ENCODE assay signal across 8 cellular contexts in the genomic region with DNA sequence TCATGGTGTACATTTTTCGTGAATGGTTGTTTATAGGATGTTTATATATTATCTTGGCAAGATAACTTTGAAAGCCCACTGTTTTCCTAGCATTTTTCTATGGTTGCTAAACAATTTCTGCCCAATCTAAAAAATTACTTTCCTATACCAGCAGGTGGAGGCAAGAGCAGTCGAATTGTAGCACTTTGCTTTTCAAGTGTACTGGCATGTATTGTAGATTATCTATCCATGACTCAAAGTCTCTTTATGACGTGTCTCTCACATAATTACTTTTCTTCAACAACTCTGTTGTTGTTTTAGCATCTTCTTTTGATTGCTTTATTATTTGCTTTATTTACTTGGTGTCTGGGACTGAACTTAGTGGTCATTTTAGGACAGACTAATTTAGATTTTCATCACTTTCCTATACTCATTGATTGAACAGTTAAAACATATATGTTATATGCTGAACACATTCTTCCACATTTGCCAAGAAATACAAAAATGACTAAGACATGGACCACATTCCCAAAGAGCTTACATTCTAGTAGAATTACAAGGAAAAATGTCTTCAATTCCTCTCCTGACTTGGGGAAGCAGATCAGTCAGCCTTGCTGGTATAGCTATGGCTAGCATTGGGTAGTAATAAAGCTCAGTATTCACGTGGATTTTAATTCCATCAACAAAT. TPM values are rescaled to one million over a fixed set of nuclear protein-coding genes. Genes with fewer than 3 reads are reported as not detected.
DNase-seq lines count a peak whose midpoint lies in the region; ATAC-seq and TF ChIP-seq lines count a peak whose summit lies in the region.

No MANE protein-coding gene starts in this region.

- DNase-seq in NCI-H82 (lab: John Stamatoyannopoulos, UW) (peak; percentile 13), NCI-H82 treated with DMSO at 0.1 percent for 48 hours (lab: John Stamatoyannopoulos, UW; ENCODE audit: unreplicated experiment) (no peak), GM20000 (ENCODE audit: low spot score) (peak; percentile 52), endothelial cell (ENCODE audit: low spot score) (peak; percentile 18), osteoblast (ENCODE audit: insufficient read length, low spot score, missing footprints) (peak; percentile 73), NCI-H2107 (lab: John Stamatoyannopoulos, UW) (no peak)

- peaks cover 9% of the 10 kb centered on the region for H3K36me3 Mint-ChIP-seq in endothelial cell (ENCODE audit: low read depth, unreplicated experiment)

- H3K4me1 ChIP-seq in osteoblast (ENCODE audit: insufficient read depth, low read length) = peaks cover 24% of the 10 kb centered on the region

- peaks cover 7% of the 10 kb centered on the region for H3K4me1 Mint-ChIP-seq in endothelial cell (ENCODE audit: unreplicated experiment)

- TF ChIP-seq CTCF in GM20000 (IDR thresholded peaks at IDR 0.05; ENCODE audit: extremely low read depth, missing control alignments) = peak; percentile 13
- peak; percentile 81 for TF ChIP-seq CTCF in endothelial cell (IDR thresholded peaks at IDR 0.05; ENCODE audit: unreplicated experiment)
- peak; percentile 68 for TF ChIP-seq CTCF in osteoblast (IDR thresholded peaks at IDR 0.05; ENCODE audit: extremely low read depth, low read depth, low read length)

- no peaks in the 10 kb centered on the region for H3K9me3 Mint-ChIP-seq in endothelial cell (ENCODE audit: unreplicated experiment)

- no peak overlapping the region for H3K27ac Mint-ChIP-seq in endothelial cell (ENCODE audit: unreplicated experiment)

- H3K4me3 ChIP-seq in osteoblast (ENCODE audit: insufficient read depth, low read length) = no peak overlapping the region

- H3K27me3 ChIP-seq in osteoblast (ENCODE audit: insufficient read depth, low read length) = no peaks in the 10 kb centered on the region

- ATAC-seq in HG03575 (IDR thresholded peaks at IDR 0.05; ENCODE audit: extremely low read depth, insufficient number of reproducible peaks, low FRiP score, unreplicated experiment) (peak; percentile 81), SK-N-SH treated with all-trans-retinoic acid at 6 μM for 48 hours (peak; percentile 93)

- H3K27me3 Mint-ChIP-seq in endothelial cell (ENCODE audit: unreplicated experiment) = peaks cover 4% of the 10 kb centered on the region

- no peaks in the 10 kb centered on the region for H4K20me1 ChIP-seq in osteoblast (ENCODE audit: insufficient read depth, low read length)

- no peaks in the 10 kb centered on the region for H3K9me3 ChIP-seq in osteoblast (ENCODE audit: low read depth, low read length)

- peak overlapping the region; percentile 64 for H3K4me2 ChIP-seq in osteoblast (ENCODE audit: insufficient read depth, low read length)

- no peak overlapping the region for H2AFZ ChIP-seq in osteoblast (ENCODE audit: low read length)

- H3K4me3 Mint-ChIP-seq in endothelial cell (ENCODE audit: unreplicated experiment) = no peak overlapping the region

- H3K36me3 ChIP-seq in osteoblast (ENCODE audit: insufficient read depth, low read length) = no peaks in the 10 kb centered on the region

- H3K27ac ChIP-seq in osteoblast (ENCODE audit: low read depth, low read length) = peak overlapping the region; percentile 80

- H3K79me2 ChIP-seq in osteoblast (ENCODE audit: insufficient read depth, low read length) = peaks cover 74% of the 10 kb centered on the region

TF ChIP-seq in SK-N-SH treated with all-trans-retinoic acid at 6 μM for 48 hours, 23 proteins besides CTCF, POLR2A, EP300 and RAD21:
- TF ChIP-seq, protein P1, sequence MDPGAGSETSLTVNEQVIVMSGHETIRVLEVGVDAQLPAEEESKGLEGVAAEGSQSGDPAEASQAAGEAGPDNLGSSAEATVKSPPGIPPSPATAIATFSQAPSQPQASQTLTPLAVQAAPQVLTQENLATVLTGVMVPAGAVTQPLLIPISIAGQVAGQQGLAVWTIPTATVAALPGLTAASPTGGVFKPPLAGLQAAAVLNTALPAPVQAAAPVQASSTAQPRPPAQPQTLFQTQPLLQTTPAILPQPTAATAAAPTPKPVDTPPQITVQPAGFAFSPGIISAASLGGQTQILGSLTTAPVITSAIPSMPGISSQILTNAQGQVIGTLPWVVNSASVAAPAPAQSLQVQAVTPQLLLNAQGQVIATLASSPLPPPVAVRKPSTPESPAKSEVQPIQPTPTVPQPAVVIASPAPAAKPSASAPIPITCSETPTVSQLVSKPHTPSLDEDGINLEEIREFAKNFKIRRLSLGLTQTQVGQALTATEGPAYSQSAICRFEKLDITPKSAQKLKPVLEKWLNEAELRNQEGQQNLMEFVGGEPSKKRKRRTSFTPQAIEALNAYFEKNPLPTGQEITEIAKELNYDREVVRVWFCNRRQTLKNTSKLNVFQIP (CRISPR knock-in tag; IDR thresholded peaks at IDR 0.05; ENCODE audit: borderline replicate concordance, low read depth) = no peak
- TF ChIP-seq, protein P2, sequence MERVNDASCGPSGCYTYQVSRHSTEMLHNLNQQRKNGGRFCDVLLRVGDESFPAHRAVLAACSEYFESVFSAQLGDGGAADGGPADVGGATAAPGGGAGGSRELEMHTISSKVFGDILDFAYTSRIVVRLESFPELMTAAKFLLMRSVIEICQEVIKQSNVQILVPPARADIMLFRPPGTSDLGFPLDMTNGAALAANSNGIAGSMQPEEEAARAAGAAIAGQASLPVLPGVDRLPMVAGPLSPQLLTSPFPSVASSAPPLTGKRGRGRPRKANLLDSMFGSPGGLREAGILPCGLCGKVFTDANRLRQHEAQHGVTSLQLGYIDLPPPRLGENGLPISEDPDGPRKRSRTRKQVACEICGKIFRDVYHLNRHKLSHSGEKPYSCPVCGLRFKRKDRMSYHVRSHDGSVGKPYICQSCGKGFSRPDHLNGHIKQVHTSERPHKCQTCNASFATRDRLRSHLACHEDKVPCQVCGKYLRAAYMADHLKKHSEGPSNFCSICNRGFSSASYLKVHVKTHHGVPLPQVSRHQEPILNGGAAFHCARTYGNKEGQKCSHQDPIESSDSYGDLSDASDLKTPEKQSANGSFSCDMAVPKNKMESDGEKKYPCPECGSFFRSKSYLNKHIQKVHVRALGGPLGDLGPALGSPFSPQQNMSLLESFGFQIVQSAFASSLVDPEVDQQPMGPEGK (CRISPR knock-in tag; IDR thresholded peaks at IDR 0.05; ENCODE audit: borderline replicate concordance) = no peak
- no peak for TF ChIP-seq ZNF8 (CRISPR knock-in tag; IDR thresholded peaks at IDR 0.05)
- no peak for TF ChIP-seq ZFP3 (CRISPR knock-in tag; IDR thresholded peaks at IDR 0.05)
- TF ChIP-seq SNAI2 (CRISPR knock-in tag; IDR thresholded peaks at IDR 0.05) = no peak
- TF ChIP-seq TOX (CRISPR knock-in tag; IDR thresholded peaks at IDR 0.05; ENCODE audit: borderline replicate concordance) = no peak
- TF ChIP-seq, protein P3, sequence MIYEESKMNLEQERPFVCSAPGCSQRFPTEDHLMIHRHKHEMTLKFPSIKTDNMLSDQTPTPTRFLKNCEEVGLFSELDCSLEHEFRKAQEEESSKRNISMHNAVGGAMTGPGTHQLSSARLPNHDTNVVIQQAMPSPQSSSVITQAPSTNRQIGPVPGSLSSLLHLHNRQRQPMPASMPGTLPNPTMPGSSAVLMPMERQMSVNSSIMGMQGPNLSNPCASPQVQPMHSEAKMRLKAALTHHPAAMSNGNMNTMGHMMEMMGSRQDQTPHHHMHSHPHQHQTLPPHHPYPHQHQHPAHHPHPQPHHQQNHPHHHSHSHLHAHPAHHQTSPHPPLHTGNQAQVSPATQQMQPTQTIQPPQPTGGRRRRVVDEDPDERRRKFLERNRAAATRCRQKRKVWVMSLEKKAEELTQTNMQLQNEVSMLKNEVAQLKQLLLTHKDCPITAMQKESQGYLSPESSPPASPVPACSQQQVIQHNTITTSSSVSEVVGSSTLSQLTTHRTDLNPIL (CRISPR knock-in tag; IDR thresholded peaks at IDR 0.05; ENCODE audit: low read depth) = no peak

RNA-seq across cellular contexts. Expression of a gene that starts 20.7 kb away (rescaled TPM):
- total RNA-seq in endothelial cell (ENCODE audit: unreplicated experiment) (45.8 TPM), osteoblast (32.4 and 35.5 TPM in 2 replicates)

RNA-seq across cellular contexts. Expression of a gene that starts 20.8 kb away (rescaled TPM):
- total RNA-seq in endothelial cell (ENCODE audit: unreplicated experiment) (8.3 TPM), osteoblast (20.6 and 21.4 TPM in 2 replicates)

Comparison
In these comparisons a context has a peak if more than half of its experiments do, and no peak if none do; other contexts are left out.
1. DNase-seq: peak in NCI-H82 (single experiment), GM20000 (single experiment), endothelial cell (single experiment) and osteoblast (single experiment); none in NCI-H82 treated with DMSO at 0.1 percent for 48 hours (single experiment) and NCI-H2107 (single experiment).
2. CTCF ChIP-seq: peak in every context shown above with its lines; median percentile 81 in endothelial cell; 68 in osteoblast; 13 in GM20000.